18 cellular contexts compared by ENCODE assay signal in the genomic region with DNA sequence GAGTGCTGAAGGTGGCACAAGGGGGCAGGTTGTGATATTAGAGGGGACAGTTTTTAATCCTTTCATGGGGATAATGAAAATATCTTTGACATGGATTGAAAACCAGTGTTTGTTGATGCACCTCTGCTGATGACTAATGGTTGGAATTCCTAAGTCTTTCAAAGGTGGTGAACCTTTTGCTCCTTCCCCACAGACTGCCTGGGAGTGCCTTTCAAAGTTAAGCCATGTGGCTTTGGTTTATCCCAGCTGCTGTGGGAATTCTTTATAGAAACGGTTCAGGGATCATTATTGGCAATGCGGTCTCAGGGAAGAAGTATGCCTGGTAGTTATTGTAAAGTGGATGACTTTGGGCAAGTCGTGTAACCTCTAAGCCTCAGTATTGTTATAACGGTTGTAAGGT. TPM values are rescaled to one million over a fixed set of nuclear protein-coding genes. Genes with fewer than 3 reads are reported as not detected.
A peak's percentile ranks its signal among the peaks of the same experiment; 100 is the strongest.
DNase-seq lines count a peak whose midpoint lies in the region; ATAC-seq and TF ChIP-seq lines count a peak whose summit lies in the region.
"Had no signal": no experiment of that assay in that cellular context is flagged by ENCODE, and none has a peak within 500 bp of the region (broad histone marks: within the 10 kb centered on the region; RNA-seq: fewer than 3 reads in every experiment).

No MANE protein-coding gene starts in this region.

- ATAC-seq in WTC11 (peak; percentile 21; the same call in 1 of the 2 replicates), left colon (peak; percentile 19), GM21737 (IDR thresholded peaks at IDR 0.05; ENCODE audit: unreplicated experiment) (no peak)
- ATAC-seq in stimulated activated memory B cell treated with anti-CD40 and anti-IgM and Interleukin-4, amounts not matched to agents 10 μg/mL and 1 μg/mL and 100 μg/mL, for 72 hours: no peak
- no peak for ATAC-seq in activated T-cell treated with anti-CD3 and anti-CD28 coated beads, Interleukin-2, amount 50 U/mL, for 4 hours
- ATAC-seq: pancreas had no signal

- DNase-seq in DMS 273 (lab: John Stamatoyannopoulos, UW; ENCODE audit: unreplicated experiment) (peak; percentile 2), DMS 273 treated with DMSO at 0.1 percent for 48 hours (lab: John Stamatoyannopoulos, UW) (no peak), WTC11 (ENCODE audit: low spot score) (no peak), left colon (no peak)
- DNase-seq in activated CD8-positive, alpha-beta memory T cell treated with anti-CD3 and anti-CD28 coated beads, Interleukin-2, amount 50 U/mL, for 4 hours: no peak
- DNase-seq in activated T-cell treated with anti-CD3 and anti-CD28 coated beads, Interleukin-2, amount 50 U/mL, for 4 hours: no peak
- DNase-seq: activated CD4-positive, alpha-beta memory T cell treated with anti-CD3 and anti-CD28 coated beads, Interleukin-2, amount 10 ng/mL, durations not matched to agents 7 days and 5 days; activated T-cell treated with anti-CD3 and anti-CD28 coated beads, Interleukin-2, amount 50 U/mL, for 24 hours; GOT3; NCI-H1436 treated with DMSO at 0.1 percent for 48 hours; pancreas; Right ventricle myocardium superior; stimulated activated CD4-positive, alpha-beta T cell treated with anti-CD3 and anti-CD28 coated beads, Interleukin-2, amount 100 ng/mL, for 48 hours; WERI-Rb-1 had no signal

- H3K9me3 Mint-ChIP-seq in WTC11: no peaks in the 10 kb centered on the region
- no peaks in the 10 kb centered on the region for H3K9me3 Mint-ChIP-seq in stimulated activated memory B cell treated with anti-CD40 and anti-IgM and Interleukin-4, amounts not matched to agents 10 μg/mL and 1 μg/mL and 100 μg/mL, for 72 hours
- H3K9me3 Mint-ChIP-seq in activated T-cell treated with anti-CD3 and anti-CD28 coated beads, Interleukin-2, amount 50 U/mL, for 4 hours: no peaks in the 10 kb centered on the region
- H3K9me3 Mint-ChIP-seq: activated CD4-positive, alpha-beta memory T cell treated with anti-CD3 and anti-CD28 coated beads, Interleukin-2, amount 10 ng/mL, durations not matched to agents 7 days and 5 days; activated naive CD4-positive, alpha-beta T cell treated with anti-CD3 and anti-CD28 coated beads, Interleukin-2, amount 50 U/mL, for 24 hours; activated T-cell treated with anti-CD3 and anti-CD28 coated beads, Interleukin-2, amount 50 U/mL, for 24 hours; T-helper 1 cell treated with Interleukin-12 subunit alpha and Interleukin-12 subunit beta and Interleukin-4 antibody, amounts not matched to agents 30 μg/mL and 1 μg/mL, for 36 hours had no signal

- POLR2A ChIA-PET in WTC11 (lab: Charles Lee): no interaction called here

- H3K36me3 Mint-ChIP-seq in WTC11: no peaks in the 10 kb centered on the region
- peaks cover 32% of the 10 kb centered on the region for H3K36me3 Mint-ChIP-seq in stimulated activated memory B cell treated with anti-CD40 and anti-IgM and Interleukin-4, amounts not matched to agents 10 μg/mL and 1 μg/mL and 100 μg/mL, for 72 hours
- no peaks in the 10 kb centered on the region for H3K36me3 Mint-ChIP-seq in activated T-cell treated with anti-CD3 and anti-CD28 coated beads, Interleukin-2, amount 50 U/mL, for 4 hours (ENCODE audit: insufficient read depth)
- H3K36me3 Mint-ChIP-seq: activated naive CD4-positive, alpha-beta T cell treated with anti-CD3 and anti-CD28 coated beads, Interleukin-2, amount 50 U/mL, for 24 hours had no signal

- H3K4me3 Mint-ChIP-seq in WTC11: no peak overlapping the region
- no peak overlapping the region for H3K4me3 Mint-ChIP-seq in stimulated activated memory B cell treated with anti-CD40 and anti-IgM and Interleukin-4, amounts not matched to agents 10 μg/mL and 1 μg/mL and 100 μg/mL, for 72 hours
- no peak overlapping the region for H3K4me3 Mint-ChIP-seq in activated T-cell treated with anti-CD3 and anti-CD28 coated beads, Interleukin-2, amount 50 U/mL, for 4 hours
- H3K4me3 Mint-ChIP-seq: activated CD4-positive, alpha-beta memory T cell treated with anti-CD3 and anti-CD28 coated beads, Interleukin-2, amount 10 ng/mL, durations not matched to agents 7 days and 5 days; activated naive CD4-positive, alpha-beta T cell treated with anti-CD3 and anti-CD28 coated beads, Interleukin-2, amount 50 U/mL, for 24 hours; activated T-cell treated with anti-CD3 and anti-CD28 coated beads, Interleukin-2, amount 50 U/mL, for 24 hours; T-helper 1 cell treated with Interleukin-12 subunit alpha and Interleukin-12 subunit beta and Interleukin-4 antibody, amounts not matched to agents 30 μg/mL and 1 μg/mL, for 36 hours had no signal

- CTCF ChIA-PET in WTC11 (lab: Charles Lee): no interaction called here

- no peaks in the 10 kb centered on the region for H3K27me3 Mint-ChIP-seq in WTC11 (ENCODE audit: low read depth)
- no peaks in the 10 kb centered on the region for H3K27me3 Mint-ChIP-seq in stimulated activated memory B cell treated with anti-CD40 and anti-IgM and Interleukin-4, amounts not matched to agents 10 μg/mL and 1 μg/mL and 100 μg/mL, for 72 hours
- H3K27me3 Mint-ChIP-seq in activated T-cell treated with anti-CD3 and anti-CD28 coated beads, Interleukin-2, amount 50 U/mL, for 4 hours (ENCODE audit: low read depth): peaks cover 8% of the 10 kb centered on the region
- H3K27me3 Mint-ChIP-seq: activated naive CD4-positive, alpha-beta T cell treated with anti-CD3 and anti-CD28 coated beads, Interleukin-2, amount 50 U/mL, for 24 hours had no signal

- H3K4me1 Mint-ChIP-seq in WTC11: peaks cover 27% of the 10 kb centered on the region
- peaks cover 40% of the 10 kb centered on the region for H3K4me1 Mint-ChIP-seq in stimulated activated memory B cell treated with anti-CD40 and anti-IgM and Interleukin-4, amounts not matched to agents 10 μg/mL and 1 μg/mL and 100 μg/mL, for 72 hours
- no peaks in the 10 kb centered on the region for H3K4me1 Mint-ChIP-seq in activated T-cell treated with anti-CD3 and anti-CD28 coated beads, Interleukin-2, amount 50 U/mL, for 4 hours (ENCODE audit: low read depth)
- H3K4me1 Mint-ChIP-seq: activated CD4-positive, alpha-beta memory T cell treated with anti-CD3 and anti-CD28 coated beads, Interleukin-2, amount 10 ng/mL, durations not matched to agents 7 days and 5 days; activated naive CD4-positive, alpha-beta T cell treated with anti-CD3 and anti-CD28 coated beads, Interleukin-2, amount 50 U/mL, for 24 hours had no signal

- intact Hi-C loops in left colon (cut with DNase I, micrococcal nuclease): no loop called here

- TF ChIP-seq CTCF in WTC11 (IDR thresholded peaks at IDR 0.05): no peak

- no peak overlapping the region for H3K27ac Mint-ChIP-seq in WTC11
- H3K27ac Mint-ChIP-seq in stimulated activated memory B cell treated with anti-CD40 and anti-IgM and Interleukin-4, amounts not matched to agents 10 μg/mL and 1 μg/mL and 100 μg/mL, for 72 hours: peak overlapping the region; percentile 15
- H3K27ac Mint-ChIP-seq: activated CD4-positive, alpha-beta memory T cell treated with anti-CD3 and anti-CD28 coated beads, Interleukin-2, amount 10 ng/mL, durations not matched to agents 7 days and 5 days; activated naive CD4-positive, alpha-beta T cell treated with anti-CD3 and anti-CD28 coated beads, Interleukin-2, amount 50 U/mL, for 24 hours; activated T-cell treated with anti-CD3 and anti-CD28 coated beads, Interleukin-2, amount 50 U/mL, for 24 hours; T-helper 1 cell treated with Interleukin-12 subunit alpha and Interleukin-12 subunit beta and Interleukin-4 antibody, amounts not matched to agents 30 μg/mL and 1 μg/mL, for 36 hours had no signal

TF ChIP-seq in WTC11, 78 proteins besides CTCF, POLR2A, EP300 and RAD21 (continues in another document):
- TF ChIP-seq NFE2L1 (CRISPR knock-in tag; IDR thresholded peaks at IDR 0.05): no peak
- no peak for TF ChIP-seq JUN (CRISPR knock-in tag; IDR thresholded peaks at IDR 0.05)
- TF ChIP-seq TP53 (CRISPR knock-in tag; IDR thresholded peaks at IDR 0.05): no peak
- TF ChIP-seq, protein P1, sequence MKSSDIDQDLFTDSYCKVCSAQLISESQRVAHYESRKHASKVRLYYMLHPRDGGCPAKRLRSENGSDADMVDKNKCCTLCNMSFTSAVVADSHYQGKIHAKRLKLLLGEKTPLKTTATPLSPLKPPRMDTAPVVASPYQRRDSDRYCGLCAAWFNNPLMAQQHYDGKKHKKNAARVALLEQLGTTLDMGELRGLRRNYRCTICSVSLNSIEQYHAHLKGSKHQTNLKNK (CRISPR knock-in tag; IDR thresholded peaks at IDR 0.05): no peak
- TF ChIP-seq, protein P2, sequence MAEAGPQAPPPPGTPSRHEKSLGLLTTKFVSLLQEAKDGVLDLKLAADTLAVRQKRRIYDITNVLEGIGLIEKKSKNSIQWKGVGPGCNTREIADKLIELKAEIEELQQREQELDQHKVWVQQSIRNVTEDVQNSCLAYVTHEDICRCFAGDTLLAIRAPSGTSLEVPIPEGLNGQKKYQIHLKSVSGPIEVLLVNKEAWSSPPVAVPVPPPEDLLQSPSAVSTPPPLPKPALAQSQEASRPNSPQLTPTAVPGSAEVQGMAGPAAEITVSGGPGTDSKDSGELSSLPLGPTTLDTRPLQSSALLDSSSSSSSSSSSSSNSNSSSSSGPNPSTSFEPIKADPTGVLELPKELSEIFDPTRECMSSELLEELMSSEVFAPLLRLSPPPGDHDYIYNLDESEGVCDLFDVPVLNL (CRISPR knock-in tag; IDR thresholded peaks at IDR 0.05; ENCODE audit: borderline replicate concordance, low read depth): no peak
- TF ChIP-seq, protein P3, sequence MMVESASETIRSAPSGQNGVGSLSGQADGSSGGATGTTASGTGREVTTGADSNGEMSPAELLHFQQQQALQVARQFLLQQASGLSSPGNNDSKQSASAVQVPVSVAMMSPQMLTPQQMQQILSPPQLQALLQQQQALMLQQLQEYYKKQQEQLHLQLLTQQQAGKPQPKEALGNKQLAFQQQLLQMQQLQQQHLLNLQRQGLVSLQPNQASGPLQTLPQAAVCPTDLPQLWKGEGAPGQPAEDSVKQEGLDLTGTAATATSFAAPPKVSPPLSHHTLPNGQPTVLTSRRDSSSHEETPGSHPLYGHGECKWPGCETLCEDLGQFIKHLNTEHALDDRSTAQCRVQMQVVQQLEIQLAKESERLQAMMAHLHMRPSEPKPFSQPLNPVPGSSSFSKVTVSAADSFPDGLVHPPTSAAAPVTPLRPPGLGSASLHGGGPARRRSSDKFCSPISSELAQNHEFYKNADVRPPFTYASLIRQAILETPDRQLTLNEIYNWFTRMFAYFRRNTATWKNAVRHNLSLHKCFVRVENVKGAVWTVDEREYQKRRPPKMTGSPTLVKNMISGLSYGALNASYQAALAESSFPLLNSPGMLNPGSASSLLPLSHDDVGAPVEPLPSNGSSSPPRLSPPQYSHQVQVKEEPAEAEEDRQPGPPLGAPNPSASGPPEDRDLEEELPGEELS (CRISPR knock-in tag; IDR thresholded peaks at IDR 0.05): no peak
- no peak for TF ChIP-seq MXD4 (CRISPR knock-in tag; IDR thresholded peaks at IDR 0.05; ENCODE audit: borderline replicate concordance)
- TF ChIP-seq FOXP1 (CRISPR knock-in tag; IDR thresholded peaks at IDR 0.05; ENCODE audit: borderline replicate concordance): no peak

RNA-seq across cellular contexts. Expression of gene PIP5K1B, which starts 45.7 kb away (rescaled TPM):
- total RNA-seq in WTC11 (2021) (5.2 to 6.0 TPM (median 5.7 TPM) in 3 replicates), left colon (10 to 100 TPM; 83.1 to 91.6 TPM)
- 1 to 10 TPM in 1 of 3 donors, under 1 TPM in 2; 0.48 to 1.6 (median 0.57) TPM for total RNA-seq in activated T-cell treated with anti-CD3 and anti-CD28 coated beads, Interleukin-2, amount 50 U/mL, for 4 hours

Comparison
In these comparisons a context has a peak if more than half of its experiments do, and no peak if none do; other contexts are left out.
1. ATAC-seq: peak in WTC11 (single experiment) and left colon (single experiment); none in stimulated activated memory B cell treated with anti-CD40 and anti-IgM and Interleukin-4, amounts not matched to agents 10 μg/mL and 1 μg/mL and 100 μg/mL, for 72 hours (single experiment), GM21737 (single experiment) and activated T-cell treated with anti-CD3 and anti-CD28 coated beads, Interleukin-2, amount 50 U/mL, for 4 hours (0 of 2).
2. RNA of gene PIP5K1B, which starts 45.7 kb away (total RNA-seq): 83.1 to 91.6 TPM in left colon; 5.2 to 6.0 TPM in WTC11 and 0.48 to 1.6 TPM in activated T-cell treated with anti-CD3 and anti-CD28 coated beads, Interleukin-2, amount 50 U/mL, for 4 hours; every median in the first group is over 10 times any median in the second.